8 cellular contexts compared by ENCODE assay signal in genomic region chr1:54886724-54887664, GRCh38. TPM values are rescaled to one million over a fixed set of nuclear protein-coding genes. Genes with fewer than 3 reads are reported as not detected.
A peak's percentile ranks its signal among the peaks of the same experiment; 100 is the strongest.
DNase-seq lines count a peak whose midpoint lies in the region; ATAC-seq and FAIRE-seq lines count a peak whose summit lies in the region.

Gene DHCR24 (minus strand): TSS chr1:54887195. CDS start chr1:54887119, 76 bp downstream.

- no peaks in the 10 kb centered on the region for H3K4me1 ChIP-seq in SJCRH30
- peaks cover 30 to 32% of the 10 kb centered on the region in 2 donors for H3K4me1 ChIP-seq in neuronal stem cell (ENCODE audit: control insufficient read depth in 2 of 2, insufficient read depth in 1 of 2, low read depth in 1 of 2, low read length in 2 of 2)

- H3K27ac ChIP-seq in KOPT-K1 (ENCODE audit: low read depth, low read length, poor library complexity, severe bottlenecking) = peak within 1 kb of the TSS; percentile 82
- H3K27ac ChIP-seq in SJCRH30 = peak within 1 kb of the TSS; percentile 42
- H3K27ac ChIP-seq in neuronal stem cell (replicated peaks; ENCODE audit: low read length) = peak within 1 kb of the TSS; percentile 33
- peak within 1 kb of the TSS; percentile 96 for H3K27ac ChIP-seq in substantia nigra (ENCODE audit: low read depth, low read length, poor library complexity, severe bottlenecking)

- H3K4me2 ChIP-seq in neuronal stem cell (ENCODE audit: insufficient read depth, low read length, poor library complexity, severe bottlenecking) = peak within 1 kb of the TSS; percentile 78

- H3K36me3 ChIP-seq in KOPT-K1 (ENCODE audit: insufficient read depth, low read length) (peaks cover 34% of the 10 kb centered on the region), SJCRH30 (no peaks in the 10 kb centered on the region), neuronal stem cell (replicated peaks in 1 of 2; ENCODE audit: control insufficient read depth in 2 of 2, insufficient read depth in 2 of 2, low read length in 2 of 2) (peaks cover 17 to 42% of the 10 kb centered on the region in 2 donors)

- H2BK5ac ChIP-seq in neuronal stem cell (ENCODE audit: low read length) = peak within 1 kb of the TSS; percentile 85

- peak within 1 kb of the TSS; percentile 84 for H2BK15ac ChIP-seq in neuronal stem cell (ENCODE audit: low read length)

- peak within 1 kb of the TSS; percentile 96 for H3K18ac ChIP-seq in neuronal stem cell (ENCODE audit: low read length)

- peak; percentile 92 for DNase-seq in ELF-1 (ENCODE audit: low read depth, low spot score)
- DNase-seq in SJCRH30 = peak; percentile 69 to 78
- DNase-seq in activated naive CD4-positive, alpha-beta T cell treated with Interleukin-2 at 50 U/mL for 16 hours = peak; percentile 77
- peak; percentile 97 to 99 for DNase-seq in frontal cortex (ENCODE audit: low spot score in 2 of 2)
- peak; percentile 81 for DNase-seq in neuronal stem cell (ENCODE audit: low spot score)
- peak; percentile 57 to 97 (median 88) for DNase-seq in substantia nigra (lab: John Stamatoyannopoulos, UW)

- peak; percentile 91 for ATAC-seq in GM21825 (IDR thresholded peaks at IDR 0.05; ENCODE audit: unreplicated experiment)

- H3K27me3 ChIP-seq in SJCRH30 = no peaks in the 10 kb centered on the region
- no peaks in the 10 kb centered on the region for H3K27me3 ChIP-seq in neuronal stem cell (ENCODE audit: control insufficient read depth in 3 of 3, insufficient read depth in 3 of 3, low read depth in 1 of 3, low read length in 3 of 3)

- no peak within 1 kb of the TSS for H4K8ac ChIP-seq in neuronal stem cell (ENCODE audit: low read depth, low read length)

- no CpG with 5 or more reads among the region's 109 CpGs for WGBS in neuronal stem cell (ENCODE audit: extremely low coverage in 2 of 2, insufficient read length in 2 of 2, insufficient replicate concordance in 1 of 2), 2 donors

- H3K4me3 ChIP-seq in SJCRH30 (peak within 1 kb of the TSS; percentile 76), neuronal stem cell (ENCODE audit: low read length in 2 of 2) (peak within 1 kb of the TSS; percentile 88 to 96)

- H2AFZ ChIP-seq in neuronal stem cell (ENCODE audit: low read length) = peak within 1 kb of the TSS; percentile 89

- peaks cover 11% of the 10 kb centered on the region for H3K79me1 ChIP-seq in neuronal stem cell (ENCODE audit: low read depth, low read length)

- H4K91ac ChIP-seq in neuronal stem cell (ENCODE audit: low read depth, low read length, poor library complexity) = peak within 1 kb of the TSS; percentile 90

- peak within 1 kb of the TSS; percentile 99 for H3K23ac ChIP-seq in neuronal stem cell (ENCODE audit: low read depth, low read length, poor library complexity)

- no peak for FAIRE-seq in frontal cortex (lab: Jason Lieb, UNC)

- peak within 1 kb of the TSS; percentile 99 for H3K9ac ChIP-seq in neuronal stem cell (ENCODE audit: low read depth, low read length, poor library complexity)

- H3K4ac ChIP-seq in neuronal stem cell (ENCODE audit: low read length) = peak within 1 kb of the TSS; percentile 28

- peak within 1 kb of the TSS; percentile 64 for H3K14ac ChIP-seq in neuronal stem cell (ENCODE audit: low read length)

- H2AK5ac ChIP-seq in neuronal stem cell (ENCODE audit: low read depth, low read length) = peak within 1 kb of the TSS; percentile 80

- H2BK120ac ChIP-seq in neuronal stem cell (ENCODE audit: low read depth, low read length) = peak within 1 kb of the TSS; percentile 21

- H2BK12ac ChIP-seq in neuronal stem cell (ENCODE audit: low read length) = peak within 1 kb of the TSS; percentile 24

- H3K9me3 ChIP-seq in KOPT-K1 (ENCODE audit: insufficient read depth, low read length, poor library complexity, severe bottlenecking) (no peaks in the 10 kb centered on the region), SJCRH30 (replicated peaks) (no peaks in the 10 kb centered on the region), neuronal stem cell (replicated peaks in 1 of 2; ENCODE audit: control insufficient read depth in 2 of 2, insufficient read depth in 1 of 2, low read depth in 1 of 2, low read length in 2 of 2) (peaks cover 0 to 10% of the 10 kb centered on the region in 2 donors)

RNA-seq across cellular contexts. Expression of gene DHCR24, which starts in this region (rescaled TPM):
- 45.5 and 45.6 TPM in 2 replicates for total RNA-seq in SJCRH30 (2014; rRNA removed; shearing (Covaris generic))
- total RNA-seq in frontal cortex = 47.3 TPM
- 108 TPM for polyA plus RNA-seq in neuronal stem cell (2013, experiment 1 of 2)
- 107 TPM for polyA plus RNA-seq in neuronal stem cell (2013, experiment 2 of 2)

Comparison
In these comparisons a context has a peak if more than half of its experiments do, and no peak if none do; other contexts are left out.
1. Peak in every context shown above with its lines: DNase-seq, ATAC-seq, H3K4me3 ChIP-seq and H3K27ac ChIP-seq.
2. H3K27ac ChIP-seq: peak in every context shown above with its lines; median percentile 96 in substantia nigra; 82 in KOPT-K1; 42 in SJCRH30; 33 in neuronal stem cell.